Comparison of ENCODE assay signal across 1 cellular context in the genomic region with DNA sequence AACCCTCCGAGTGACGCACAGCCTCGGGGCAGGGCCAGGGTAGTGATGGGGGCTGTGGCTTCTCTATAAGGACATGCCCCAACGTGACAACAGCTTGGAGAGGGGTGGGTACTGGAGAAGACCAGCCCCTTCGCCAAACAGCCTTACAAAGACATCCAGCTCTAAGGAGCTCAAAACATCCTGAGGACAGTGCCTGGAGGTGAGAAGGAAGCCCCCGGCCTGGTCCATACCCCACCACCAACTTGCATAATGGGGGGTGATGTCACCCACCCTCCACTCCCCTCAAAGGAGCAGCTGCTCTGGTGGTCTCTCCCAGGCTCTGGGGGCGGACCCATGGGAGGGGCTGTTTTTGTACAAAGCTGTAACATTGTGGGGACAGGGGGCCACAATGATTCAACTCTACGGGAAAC.
TF ChIP-seq lines count a peak whose summit lies in the region.

No MANE protein-coding gene starts in this region.

TF ChIP-seq in H1, 55 proteins besides CTCF, POLR2A, EP300 and RAD21:
- TF ChIP-seq SRF (IDR thresholded peaks at IDR 0.05; ENCODE audit: low read depth, low read length) (no peak), RBBP5 (IDR thresholded peaks at IDR 0.05; ENCODE audit: borderline replicate concordance, low read depth, low read length) (no peak), BRCA1 (IDR thresholded peaks at IDR 0.05; ENCODE audit: low read depth, low read length) (no peak), BCL11A (IDR thresholded peaks at IDR 0.05; ENCODE audit: low read depth in 2 of 2, low read length in 2 of 2) (no peak), EGR1 (IDR thresholded peaks at IDR 0.05; ENCODE audit: borderline replicate concordance, low read depth, low read length) (no peak), SP2 (IDR thresholded peaks at IDR 0.05; ENCODE audit: low read length) (no peak), TAF1 (IDR thresholded peaks at IDR 0.05; ENCODE audit: low read depth, low read length) (no peak), JUN (IDR thresholded peaks at IDR 0.05; ENCODE audit: low read depth, low read length) (no peak), TCF12 (IDR thresholded peaks at IDR 0.05; ENCODE audit: low read depth, low read length) (no peak), SUZ12 (IDR thresholded peaks at IDR 0.05; ENCODE audit: low read length) (no peak), EZH2 (IDR thresholded peaks at IDR 0.05; ENCODE audit: low read depth, low read length, severe bottlenecking) (no peak), HDAC2 (IDR thresholded peaks at IDR 0.05; ENCODE audit: borderline replicate concordance in 1 of 2, low read depth in 2 of 2, low read length in 2 of 2) (no peak), SP1 (IDR thresholded peaks at IDR 0.05; ENCODE audit: low read depth, low read length) (no peak), GTF2F1 (IDR thresholded peaks at IDR 0.05; ENCODE audit: borderline replicate concordance, low read depth, low read length) (no peak), CEBPB (IDR thresholded peaks at IDR 0.05; ENCODE audit: low read depth, low read length) (no peak)
- TF ChIP-seq, protein P1, sequence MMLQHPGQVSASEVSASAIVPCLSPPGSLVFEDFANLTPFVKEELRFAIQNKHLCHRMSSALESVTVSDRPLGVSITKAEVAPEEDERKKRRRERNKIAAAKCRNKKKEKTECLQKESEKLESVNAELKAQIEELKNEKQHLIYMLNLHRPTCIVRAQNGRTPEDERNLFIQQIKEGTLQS (IDR thresholded peaks at IDR 0.05; ENCODE audit: insufficient read depth, low read depth, low read length) = no peak
